8 cellular contexts compared by ENCODE assay signal in genomic region chr14:31420319-31421081, GRCh38. TPM values are rescaled to one million over a fixed set of nuclear protein-coding genes. Genes with fewer than 3 reads are reported as not detected.
DNase-seq lines count a peak whose midpoint lies in the region; ATAC-seq and TF ChIP-seq lines count a peak whose summit lies in the region.

Gene HEATR5A, minus strand, starts transcription at chr14:31420550. Its CDS starts 17,575 bp downstream, at chr14:31402975.

- WGBS in prostate gland, result 5% methylated on average over 39 of the region's 56 CpGs

- ATAC-seq in GM18498 (IDR thresholded peaks at IDR 0.05; ENCODE audit: unreplicated experiment) (peak; percentile 98), HG02885 (IDR thresholded peaks at IDR 0.05; ENCODE audit: poor library complexity, unreplicated experiment) (peak; percentile 98), left ventricle myocardium superior (peak; percentile 98)

- H3K36me3 ChIP-seq in prostate gland, result no peaks in the 10 kb centered on the region

- H3K9me3 ChIP-seq in prostate gland, result no peaks in the 10 kb centered on the region

- H3K27me3 ChIP-seq in prostate gland (replicated peaks; ENCODE audit: insufficient read depth), result no peaks in the 10 kb centered on the region

- TF ChIP-seq POLR2A in prostate gland (IDR thresholded peaks at IDR 0.05), result peak; percentile 90

- intact Hi-C loops in T-helper 1 cell treated with Interleukin-12 subunit alpha and Interleukin-12 subunit beta and Interleukin-4 antibody, amounts not matched to agents 30 ng/mL and 1 ng/mL, for 36 hours (cut with micrococcal nuclease), result loop anchor here (1.0 to 2.0 kb wide), 16 partner anchors 20 to 861 kb away; partner anchors contain the start of genes DTD2, G2E3, NUBPL and RNU6-7
- intact Hi-C loops in left ventricle myocardium superior (cut with micrococcal nuclease) (no loop called here), prostate gland (cut with DNase I) (no loop called here)

- no peaks in the 10 kb centered on the region for H3K4me1 ChIP-seq in prostate gland (replicated peaks)

- no peak for TF ChIP-seq CTCF in prostate gland (IDR thresholded peaks at IDR 0.05)

- peak; percentile 71 for DNase-seq in NCI-H1694 (lab: John Stamatoyannopoulos, UW)
- DNase-seq in amygdala (lab: John Stamatoyannopoulos, UW), result peak; percentile 22 to 97 (median 87)
- DNase-seq in left ventricle myocardium superior, result peak; percentile 99
- peak; percentile 92 for DNase-seq in prostate gland (ENCODE audit: low spot score)
- peak; percentile 97 for DNase-seq in ureter (ENCODE audit: low spot score)

- H3K27ac ChIP-seq in prostate gland, result peak within 1 kb of the TSS; percentile 77 to 79

- H3K4me3 ChIP-seq in prostate gland, result peak within 1 kb of the TSS; percentile 72 to 90

RNA-seq across cellular contexts. Expression of gene HEATR5A, which starts in this region (rescaled TPM):
- total RNA-seq in T-helper 1 cell treated with Interleukin-12 subunit alpha and Interleukin-12 subunit beta and Interleukin-4 antibody, amounts not matched to agents 30 ng/mL and 1 ng/mL, for 36 hours, result 12.3 and 14.7 TPM in 2 replicates
- total RNA-seq in left ventricle myocardium superior (46.8 TPM), prostate gland (10 to 100 TPM in 1 of 2 donors, 1 to 10 TPM in 1; 10.0 to 16.3 TPM), ureter (38.5 TPM)

Comparison
In these comparisons a context has a peak if more than half of its experiments do, and no peak if none do; other contexts are left out.
1. Peak in every context shown above with its lines: DNase-seq, ATAC-seq, H3K4me3 ChIP-seq and H3K27ac ChIP-seq.